In the genomic region with DNA sequence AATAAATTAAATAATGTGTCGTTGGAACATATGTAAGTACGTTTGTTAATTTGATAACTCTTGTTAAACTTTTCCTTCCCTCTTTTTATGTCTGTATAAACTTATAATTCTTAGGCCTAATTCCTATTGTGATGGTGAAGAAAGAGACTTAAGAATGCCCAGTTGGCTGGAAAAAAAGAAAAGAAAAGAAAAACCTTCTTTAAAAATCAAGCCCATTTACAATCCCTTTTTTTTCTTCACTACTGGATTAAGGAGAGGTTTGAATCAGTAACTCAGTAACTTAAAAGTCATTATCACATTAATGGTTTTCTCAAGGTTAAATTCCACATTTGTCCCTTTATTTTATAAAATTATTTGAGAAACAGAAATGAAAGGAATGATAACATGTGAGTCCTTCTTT, we compare ENCODE assay signal across 21 cellular contexts.
DNase-seq lines count a peak whose midpoint lies in the region; ATAC-seq, FAIRE-seq and TF ChIP-seq lines count a peak whose summit lies in the region.
"Had no signal": no experiment of that assay in that cellular context is flagged by ENCODE, and none has a peak within 500 bp of the region (broad histone marks: within the 10 kb centered on the region; RNA-seq: fewer than 3 reads in every experiment).

No MANE protein-coding gene starts in this region.

- no peaks in the 10 kb centered on the region for H3K27me3 ChIP-seq in neural progenitor cell
- H3K27me3 ChIP-seq: BE2C, BLaER1 had no signal

- H3K36me3 ChIP-seq in kidney (ENCODE audit: control insufficient read depth in 1 of 2, insufficient read depth in 2 of 2, low read length in 2 of 2) (no peaks in the 10 kb centered on the region), neural progenitor cell (no peaks in the 10 kb centered on the region)
- H3K36me3 ChIP-seq: BE2C, BLaER1 had no signal

- H3K4me1 Mint-ChIP-seq in neural progenitor cell: peaks cover 3% of the 10 kb centered on the region
- peaks cover 36% of the 10 kb centered on the region for H3K4me1 Mint-ChIP-seq in WTC11
- H3K4me1 Mint-ChIP-seq in CD14-positive monocyte: no peaks in the 10 kb centered on the region

- H3F3A ChIP-seq in neural progenitor cell (ENCODE audit: low read depth): no peaks in the 10 kb centered on the region

- no peak overlapping the region for H3K27ac ChIP-seq in kidney (ENCODE audit: low read depth in 2 of 2, low read length in 2 of 2)
- no peak overlapping the region for H3K27ac ChIP-seq in neural progenitor cell
- H3K27ac ChIP-seq: BLaER1 had no signal

- H4K20me1 ChIP-seq in neural progenitor cell (ENCODE audit: low read depth): no peaks in the 10 kb centered on the region
- H4K20me1 ChIP-seq: BLaER1 had no signal

- FAIRE-seq in kidney (lab: Jason Lieb, UNC): peak; percentile 82
- FAIRE-seq: A204.1, D721Med, G401.6, GM12891, GM19239 had no signal

- H3K9me3 ChIP-seq in kidney (ENCODE audit: control insufficient read depth in 1 of 2, low read length in 2 of 2) (no peaks in the 10 kb centered on the region), neural progenitor cell (ENCODE audit: low read depth) (peaks cover 3% of the 10 kb centered on the region)
- H3K9me3 ChIP-seq: BE2C, BLaER1, Caco-2 had no signal

- H3K27ac Mint-ChIP-seq in neural progenitor cell (no peak overlapping the region), WTC11 (no peak overlapping the region), CD14-positive monocyte (no peak overlapping the region)
- H3K27ac Mint-ChIP-seq: CD4-positive, alpha-beta T cell; CD8-positive, alpha-beta T cell had no signal

- H3K79me2 ChIP-seq in neural progenitor cell (ENCODE audit: low read depth): no peaks in the 10 kb centered on the region

- H3K9me3 Mint-ChIP-seq in neural progenitor cell: no peaks in the 10 kb centered on the region
- no peaks in the 10 kb centered on the region for H3K9me3 Mint-ChIP-seq in WTC11
- no peaks in the 10 kb centered on the region for H3K9me3 Mint-ChIP-seq in CD14-positive monocyte
- H3K9me3 Mint-ChIP-seq: CD4-positive, alpha-beta T cell; CD8-positive, alpha-beta T cell had no signal

- H2AFZ ChIP-seq in neural progenitor cell (replicated peaks): no peak overlapping the region

- CTCF ChIA-PET in WTC11 (lab: Charles Lee): no interaction called here

- POLR2A ChIA-PET in WTC11 (lab: Charles Lee): no interaction called here

- H3K4me3 ChIP-seq in kidney (ENCODE audit: low read length in 2 of 2) (no peak overlapping the region), neural progenitor cell (no peak overlapping the region)
- H3K4me3 ChIP-seq: BLaER1 had no signal

- DNase-seq in kidney (no peak), neural progenitor cell (ENCODE audit: low spot score) (no peak), medulla oblongata (ENCODE audit: extremely low spot score) (no peak), WTC11 (ENCODE audit: low spot score) (no peak), CD14-positive monocyte (ENCODE audit: low spot score) (no peak)
- DNase-seq: 8988T; ACHN; BE2C; C1 segment of cervical spinal cord; Caco-2; Calu3; CD4-positive, alpha-beta T cell; CD8-positive, alpha-beta T cell; DMS79 treated with DMSO at 0.1 percent for 48 hours; GF-D8 had no signal

- H3K27me3 Mint-ChIP-seq in neural progenitor cell (ENCODE audit: insufficient read depth, low read depth): no peaks in the 10 kb centered on the region
- peaks cover 4% of the 10 kb centered on the region; the same call in 1 of the 2 replicates for H3K27me3 Mint-ChIP-seq in WTC11 (ENCODE audit: low read depth)
- H3K27me3 Mint-ChIP-seq in CD14-positive monocyte (ENCODE audit: low read depth in 3 of 3): no peaks in the 10 kb centered on the region
- H3K27me3 Mint-ChIP-seq: CD4-positive, alpha-beta T cell had no signal

- H3K4me3 Mint-ChIP-seq in neural progenitor cell: no peak overlapping the region
- H3K4me3 Mint-ChIP-seq in WTC11: no peak overlapping the region
- H3K4me3 Mint-ChIP-seq in CD14-positive monocyte: no peak overlapping the region
- H3K4me3 Mint-ChIP-seq: CD4-positive, alpha-beta T cell; CD8-positive, alpha-beta T cell had no signal

- intact Hi-C loops in kidney (cut with DNase I) (no loop called here), CD14-positive monocyte (cut with micrococcal nuclease) (no loop called here)

- H3K4me1 ChIP-seq in kidney (ENCODE audit: control insufficient read depth in 1 of 2, insufficient read depth in 1 of 2, low read depth in 1 of 2, low read length in 2 of 2): no peaks in the 10 kb centered on the region
- peaks cover 24% of the 10 kb centered on the region for H3K4me1 ChIP-seq in neural progenitor cell
- H3K4me1 ChIP-seq: BE2C, Caco-2 had no signal

- TF ChIP-seq CTCF in kidney (IDR thresholded peaks at IDR 0.05; ENCODE audit: borderline replicate concordance, extremely low read depth, insufficient read depth) (no peak), neural progenitor cell (IDR thresholded peaks at IDR 0.05) (no peak), WTC11 (IDR thresholded peaks at IDR 0.05) (no peak), CD14-positive monocyte (IDR thresholded peaks at IDR 0.05) (no peak)

- H3K4me2 ChIP-seq in neural progenitor cell: peak overlapping the region; percentile 35
- H3K4me2 ChIP-seq: BLaER1 had no signal

- H3K9ac ChIP-seq in kidney (ENCODE audit: low read length in 2 of 2) (no peak overlapping the region), neural progenitor cell (no peak overlapping the region)
- H3K9ac ChIP-seq: BLaER1 had no signal

- H3K36me3 Mint-ChIP-seq in neural progenitor cell (no peaks in the 10 kb centered on the region), WTC11 (no peaks in the 10 kb centered on the region), CD14-positive monocyte (no peaks in the 10 kb centered on the region)
- H3K36me3 Mint-ChIP-seq: CD8-positive, alpha-beta T cell had no signal

- no peak for ATAC-seq in WTC11
- ATAC-seq: CD8-positive, alpha-beta T cell had no signal

TF ChIP-seq in WTC11, 78 proteins besides CTCF, POLR2A, EP300 and RAD21 (continues in another document):
- no peak for TF ChIP-seq ZNF138 (CRISPR knock-in tag; conservative IDR thresholded peaks at IDR 0.05)
- no peak for TF ChIP-seq AR (CRISPR knock-in tag; IDR thresholded peaks at IDR 0.05)
- TF ChIP-seq ZNF423 (CRISPR knock-in tag; IDR thresholded peaks at IDR 0.05): no peak
- no peak for TF ChIP-seq IRF1 (CRISPR knock-in tag; IDR thresholded peaks at IDR 0.05)
- no peak for TF ChIP-seq SP1 (CRISPR knock-in tag; conservative IDR thresholded peaks at IDR 0.05)
- TF ChIP-seq, protein P1, sequence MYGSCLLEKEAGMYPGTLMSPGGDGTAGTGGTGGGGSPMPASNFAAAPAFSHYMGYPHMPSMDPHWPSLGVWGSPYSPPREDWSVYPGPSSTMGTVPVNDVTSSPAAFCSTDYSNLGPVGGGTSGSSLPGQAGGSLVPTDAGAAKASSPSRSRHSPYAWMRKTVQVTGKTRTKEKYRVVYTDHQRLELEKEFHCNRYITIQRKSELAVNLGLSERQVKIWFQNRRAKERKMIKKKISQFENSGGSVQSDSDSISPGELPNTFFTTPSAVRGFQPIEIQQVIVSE (CRISPR knock-in tag; IDR thresholded peaks at IDR 0.05; ENCODE audit: borderline replicate concordance): no peak
- TF ChIP-seq NFE2L1 (CRISPR knock-in tag; IDR thresholded peaks at IDR 0.05): no peak
- TF ChIP-seq, protein P2, sequence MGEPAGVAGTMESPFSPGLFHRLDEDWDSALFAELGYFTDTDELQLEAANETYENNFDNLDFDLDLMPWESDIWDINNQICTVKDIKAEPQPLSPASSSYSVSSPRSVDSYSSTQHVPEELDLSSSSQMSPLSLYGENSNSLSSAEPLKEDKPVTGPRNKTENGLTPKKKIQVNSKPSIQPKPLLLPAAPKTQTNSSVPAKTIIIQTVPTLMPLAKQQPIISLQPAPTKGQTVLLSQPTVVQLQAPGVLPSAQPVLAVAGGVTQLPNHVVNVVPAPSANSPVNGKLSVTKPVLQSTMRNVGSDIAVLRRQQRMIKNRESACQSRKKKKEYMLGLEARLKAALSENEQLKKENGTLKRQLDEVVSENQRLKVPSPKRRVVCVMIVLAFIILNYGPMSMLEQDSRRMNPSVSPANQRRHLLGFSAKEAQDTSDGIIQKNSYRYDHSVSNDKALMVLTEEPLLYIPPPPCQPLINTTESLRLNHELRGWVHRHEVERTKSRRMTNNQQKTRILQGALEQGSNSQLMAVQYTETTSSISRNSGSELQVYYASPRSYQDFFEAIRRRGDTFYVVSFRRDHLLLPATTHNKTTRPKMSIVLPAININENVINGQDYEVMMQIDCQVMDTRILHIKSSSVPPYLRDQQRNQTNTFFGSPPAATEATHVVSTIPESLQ (CRISPR knock-in tag; IDR thresholded peaks at IDR 0.05): no peak
- no peak for TF ChIP-seq ATF1 (CRISPR knock-in tag; IDR thresholded peaks at IDR 0.05)
- no peak for TF ChIP-seq ESRRA (CRISPR knock-in tag; IDR thresholded peaks at IDR 0.05; ENCODE audit: borderline replicate concordance)
- TF ChIP-seq PRRX2 (CRISPR knock-in tag; IDR thresholded peaks at IDR 0.05): no peak
- TF ChIP-seq KAT7 (CRISPR knock-in tag; IDR thresholded peaks at IDR 0.05; ENCODE audit: borderline replicate concordance): no peak
- no peak for TF ChIP-seq CREB1 (CRISPR knock-in tag; IDR thresholded peaks at IDR 0.05)
